12 cellular contexts compared by ENCODE assay signal in genomic region chr15:77654975-77655374, GRCh38. TPM values are rescaled to one million over a fixed set of nuclear protein-coding genes. Genes with fewer than 3 reads are reported as not detected.
A peak's percentile ranks its signal among the peaks of the same experiment; 100 is the strongest.
DNase-seq lines count a peak whose midpoint lies in the region; ATAC-seq, FAIRE-seq and TF ChIP-seq lines count a peak whose summit lies in the region.
"Had no signal": no experiment of that assay in that cellular context is flagged by ENCODE, and none has a peak within 500 bp of the region (broad histone marks: within the 10 kb centered on the region; RNA-seq: fewer than 3 reads in every experiment).

No MANE protein-coding gene starts in this region.

- peak; percentile 82 for ATAC-seq in HepG2
- ATAC-seq in right lobe of liver: no peak
- ATAC-seq in esophagus mucosa: peak; percentile 42
- no peak for ATAC-seq in HG03354 (IDR thresholded peaks at IDR 0.05; ENCODE audit: poor library complexity, severe bottlenecking, unreplicated experiment)
- no peak for ATAC-seq in HG02763 (IDR thresholded peaks at IDR 0.05; ENCODE audit: unreplicated experiment)
- ATAC-seq: heart left ventricle had no signal

- no peak overlapping the region for H3K9ac ChIP-seq in HepG2 (ENCODE audit: insufficient read depth, low read depth, low read length)

- H3K79me2 ChIP-seq in HepG2 (ENCODE audit: insufficient read depth, low read length): no peaks in the 10 kb centered on the region

- H3K27ac ChIP-seq in HepG2 (ENCODE audit: extremely low read length, insufficient read depth, low read length) (no peak overlapping the region), right lobe of liver (no peak overlapping the region)
- H3K27ac ChIP-seq: adrenal gland, heart left ventricle, prostate gland had no signal

- intact Hi-C loops in HepG2 (cut with micrococcal nuclease; ENCODE audit: unreplicated experiment) (no loop called here), right lobe of liver (cut with DNase I) (no loop called here)

- POLR2A ChIA-PET in HepG2 (lab: Yijun Ruan, JAX): interaction anchor here (0.9 to 1.2 kb wide), 2 partner anchors 8 to 10 kb away, joined by 4 to 6 read pairs; no protein-coding TSS in a partner anchor

- 4% methylated on average over 3 of the region's 4 CpGs for WGBS in HepG2 (ENCODE audit: low lambda C conversion rate)
- WGBS in right lobe of liver (ENCODE audit: insufficient coverage, low coverage, low lambda C conversion rate, missing lambda C conversion rate): 10% methylated on average over 2 of the region's 4 CpGs

- H3K4me1 ChIP-seq in HepG2 (ENCODE audit: insufficient read depth, low read length) (no peaks in the 10 kb centered on the region), right lobe of liver (no peaks in the 10 kb centered on the region)
- H3K4me1 ChIP-seq: adrenal gland, prostate gland had no signal

- no peak overlapping the region for H3K4me2 ChIP-seq in HepG2 (ENCODE audit: low read depth, low read length)

- TF ChIP-seq POLR2A in HepG2 (IDR thresholded peaks at IDR 0.05; ENCODE audit: insufficient read depth in 1 of 2, low read depth in 2 of 2, low read length in 2 of 2) (no peak), right lobe of liver (IDR thresholded peaks at IDR 0.05) (no peak)

- DNase-seq in HepG2 (ENCODE audit: low spot score): peak; percentile 45
- DNase-seq in right lobe of liver: no peak
- peak; percentile 23 for DNase-seq in NCI-H82 treated with DMSO at 0.1 percent for 48 hours (lab: John Stamatoyannopoulos, UW; ENCODE audit: unreplicated experiment)
- DNase-seq in T-helper 9 cell: no peak
- no peak for DNase-seq in activated CD8-positive, alpha-beta memory T cell treated with anti-CD3 and anti-CD28 coated beads, Interleukin-2, amount 50 U/mL, for 4 hours
- DNase-seq: adrenal gland, DMS79 had no signal

- no peaks in the 10 kb centered on the region for H4K20me1 ChIP-seq in HepG2 (ENCODE audit: insufficient read depth, low read length)

- FAIRE-seq in HepG2 (lab: Jason Lieb, UNC): peak; percentile 46

- TF ChIP-seq CTCF in HepG2 (CRISPR knock-in tag; IDR thresholded peaks at IDR 0.05): peak; percentile 64
- TF ChIP-seq CTCF in right lobe of liver (IDR thresholded peaks at IDR 0.05): no peak

- no peak overlapping the region for H2AFZ ChIP-seq in HepG2 (ENCODE audit: low read length)

- CTCF ChIA-PET in HepG2 (lab: Yijun Ruan, JAX; ENCODE audit: low intra/inter-chr PET ratio, low total read pairs): interaction anchor here (2.7 kb wide), 1 partner anchor 22 kb away, joined by 17 read pairs; the partner anchor contains the start of gene LINGO1

- no peak for TF ChIP-seq EP300 in HepG2 (IDR thresholded peaks at IDR 0.05; ENCODE audit: low read depth in 2 of 2, low read length in 2 of 2)
- TF ChIP-seq EP300 in HepG2 (CRISPR knock-in tag; IDR thresholded peaks at IDR 0.05; ENCODE audit: borderline replicate concordance): no peak

- peaks cover 3 to 17% of the 10 kb centered on the region in 2 experiments for H3K27me3 ChIP-seq in HepG2 (ENCODE audit: control insufficient read depth in 1 of 2, insufficient read depth in 2 of 2, low read length in 2 of 2)
- H3K27me3 ChIP-seq in right lobe of liver: no peaks in the 10 kb centered on the region
- H3K27me3 ChIP-seq: adrenal gland had no signal

- TF ChIP-seq RAD21 in HepG2 (CRISPR knock-in tag; IDR thresholded peaks at IDR 0.05): no peak

- H3K4me3 ChIP-seq in HepG2 (replicated peaks in 1 of 3; ENCODE audit: insufficient read depth in 1 of 3, low read depth in 2 of 3, low read length in 3 of 3) (no peak overlapping the region), right lobe of liver (no peak overlapping the region)
- H3K4me3 ChIP-seq: adrenal gland, heart left ventricle, prostate gland had no signal

- peaks cover 6% of the 10 kb centered on the region; the same call in 1 of the 2 replicates for H3K9me3 ChIP-seq in HepG2 (ENCODE audit: low read length)
- no peaks in the 10 kb centered on the region for H3K9me3 ChIP-seq in right lobe of liver
- H3K9me3 ChIP-seq: prostate gland had no signal

- BruUV-seq in HepG2 (replicated peaks; lab: Mats Ljungman, UMichigan): no TSS peak

- in situ Hi-C loops in HepG2 (cut with HindIII; ENCODE audit: extremely low pct_ligation_motif_present, low pct_unique_long_range_greater_than_20kb): no loop called here

- no peaks in the 10 kb centered on the region for H3K36me3 ChIP-seq in HepG2 (replicated peaks in 1 of 2; ENCODE audit: control insufficient read depth in 1 of 2, insufficient read depth in 2 of 2, low read length in 2 of 2)
- no peaks in the 10 kb centered on the region for H3K36me3 ChIP-seq in right lobe of liver
- H3K36me3 ChIP-seq: adrenal gland, heart left ventricle, prostate gland had no signal

TF ChIP-seq in HepG2, 621 proteins besides CTCF, POLR2A, EP300 and RAD21:
- TF ChIP-seq ELF1 (CRISPR knock-in tag; IDR thresholded peaks at IDR 0.05) (peak; percentile 41; the same call in 1 of the 2 replicates), ZNF574 (CRISPR knock-in tag; IDR thresholded peaks at IDR 0.05) (0 out of 2 replicates have a peak, but pooled peaks have one; percentile 26), MYC (CRISPR knock-in tag; IDR thresholded peaks at IDR 0.05; ENCODE audit: borderline replicate concordance) (0 out of 2 replicates have a peak, but pooled peaks have one; percentile 3), STAG1 (CRISPR knock-in tag; IDR thresholded peaks at IDR 0.05) (peak; percentile 48), ZBTB42 (CRISPR knock-in tag; IDR thresholded peaks at IDR 0.05) (no peak), NR2F2 (IDR thresholded peaks at IDR 0.05; ENCODE audit: borderline replicate concordance, low read depth) (no peak), SMC3 (IDR thresholded peaks at IDR 0.05; ENCODE audit: low read length) (0 out of 2 replicates have a peak, but pooled peaks have one; percentile 10), E2F2 (CRISPR knock-in tag; IDR thresholded peaks at IDR 0.05; ENCODE audit: borderline replicate concordance) (no peak)

RNA-seq across cellular contexts. Expression of gene LINGO1, which starts 22.3 kb away (rescaled TPM):
- total RNA-seq in HepG2 (2016; rRNA removed; fragmentation: Illumina TruSeq; extraction: Trizol) (not detected in 2 replicates), right lobe of liver (1 to 10 TPM in 1 of 6 experiments, under 1 TPM in 5; 0.31 to 1.2 (median 0.39) TPM), esophagus mucosa (0.32 TPM)
- total RNA-seq in HepG2 (2016; cell fraction: cytosol; rRNA removed; fragmentation: Illumina TruSeq; extraction: Trizol; ENCODE audit: low read depth): not detected in 2 replicates
- 0.06 TPM in 1 of 2 replicates, not detected in the other for total RNA-seq in HepG2 (2016; cell fraction: insoluble cytoplasmic fraction; rRNA removed; fragmentation: Illumina TruSeq; extraction: Trizol)
- 0.14 TPM in 1 of 2 replicates, not detected in the other for total RNA-seq in HepG2 (2016; cell fraction: membrane; rRNA removed; fragmentation: Illumina TruSeq; extraction: Trizol)
- total RNA-seq in HepG2 (2016; cell fraction: nucleus; rRNA removed; fragmentation: Illumina TruSeq; extraction: Trizol): not detected in 2 replicates
- polyA plus RNA-seq in HepG2 (2011; rRNA removed): 0.07 and 0.08 TPM in 2 replicates
- 0.07 and 0.14 TPM in 2 replicates for polyA plus RNA-seq in HepG2 (2011; cell fraction: cytosol; rRNA removed)
- polyA plus RNA-seq in HepG2 (2011; cell fraction: nucleus; rRNA removed): 0.05 TPM in 1 of 2 replicates, not detected in the other
- polyA plus RNA-seq in HepG2 (2012): not detected in 2 replicates
- polyA plus RNA-seq in HepG2 (2016; cell fraction: cytosol; fragmentation: Illumina TruSeq; extraction: Trizol; ENCODE audit: low read depth): 0.05 TPM in 1 of 2 replicates, not detected in the other
- polyA plus RNA-seq in HepG2 (2016; cell fraction: insoluble cytoplasmic fraction; fragmentation: Illumina TruSeq; extraction: Trizol; ENCODE audit: low read depth): 0.10 TPM in 1 of 2 replicates, not detected in the other
- polyA plus RNA-seq in HepG2 (2016; cell fraction: membrane; fragmentation: Illumina TruSeq; extraction: Trizol; ENCODE audit: low read depth): 0.16 TPM in 2 replicates
- not detected in 2 replicates for polyA plus RNA-seq in HepG2 (2016; cell fraction: nucleus; fragmentation: Illumina TruSeq; extraction: Trizol; ENCODE audit: insufficient read depth, low read depth)
- 1.4 TPM in 1 of 2 replicates, not detected in the other for polyA minus RNA-seq in HepG2 (2011; rRNA and poly(A)+ RNA removed; ENCODE audit: low replicate concordance)
- not detected in 2 replicates for polyA minus RNA-seq in HepG2 (2011; cell fraction: cytosol; rRNA and poly(A)+ RNA removed)
- polyA minus RNA-seq in HepG2 (2011; cell fraction: nucleus; rRNA and poly(A)+ RNA removed): not detected in 2 replicates

Comparison
In these comparisons a context has a peak if more than half of its experiments do, and no peak if none do; other contexts are left out.
1. ATAC-seq: peak in HepG2 (single experiment) and esophagus mucosa (single experiment); none in right lobe of liver (0 of 4), HG03354 (single experiment) and HG02763 (single experiment).
2. DNase-seq: peak in HepG2 (single experiment) and NCI-H82 treated with DMSO at 0.1 percent for 48 hours (single experiment); none in right lobe of liver (0 of 3), T-helper 9 cell (single experiment) and activated CD8-positive, alpha-beta memory T cell treated with anti-CD3 and anti-CD28 coated beads, Interleukin-2, amount 50 U/mL, for 4 hours (single experiment).